ENCODE assay signal across 1 cellular context in genomic region chr9:133891741-133892140, GRCh38.
TF ChIP-seq lines count a peak whose summit lies in the region.

No MANE protein-coding gene starts in this region.

TF ChIP-seq in A549, 52 proteins besides CTCF, POLR2A, EP300 and RAD21 (continued from another document):
- no peak for TF ChIP-seq REST (IDR thresholded peaks at IDR 0.05)
TF ChIP-seq in A549: peak in this region for 0.
